Comparison of ENCODE assay signal across 22 cellular contexts in genomic region chr16:15608398-15609285, GRCh38. TPM values are rescaled to one million over a fixed set of nuclear protein-coding genes. Genes with fewer than 3 reads are reported as not detected.
DNase-seq lines count a peak whose midpoint lies in the region; ATAC-seq, FAIRE-seq and TF ChIP-seq lines count a peak whose summit lies in the region.
"Had no signal": no experiment of that assay in that cellular context is flagged by ENCODE, and none has a peak within 500 bp of the region (broad histone marks: within the 10 kb centered on the region; RNA-seq: fewer than 3 reads in every experiment).

No MANE protein-coding gene starts in this region.

- H3K27me3 Mint-ChIP-seq in memory B cell, result no peaks in the 10 kb centered on the region
- H3K27me3 Mint-ChIP-seq: activated CD4-positive, alpha-beta memory T cell treated with anti-CD3 and anti-CD28 coated beads, Interleukin-2, amount 10 ng/mL, durations not matched to agents 7 days and 5 days; IgD-negative memory B cell had no signal

- 82% methylated on average over 19 of the region's 19 CpGs for WGBS in A549 (ENCODE audit: missing lambda C conversion rate)

- H3K4me3 ChIP-seq in A549 (no peak overlapping the region), cardiac fibroblast (replicated peaks in 1 of 2; ENCODE audit: low read depth in 2 of 2, low read length in 2 of 2) (no peak overlapping the region)
- H3K4me3 ChIP-seq: skin epidermis had no signal

- POLR2A ChIA-PET in A549 (lab: Yijun Ruan, JAX), result no interaction called here

- TF ChIP-seq RAD21 in A549 (conservative IDR thresholded peaks at IDR 0.05 in 1 of 2, IDR thresholded peaks at IDR 0.05 in 1 of 2), result peak; percentile 23 to 34; a peak in 2 of 5 replicates

- CTCF ChIA-PET in A549 (lab: Yijun Ruan, JAX), result interaction anchor here (0.9 to 2.0 kb wide), 6 partner anchors 11 to 181 kb away, joined by 3 to 6 read pairs (median 3); partner anchors contain the start of gene MARF1

- no peaks in the 10 kb centered on the region for H3K9me3 Mint-ChIP-seq in memory B cell
- H3K9me3 Mint-ChIP-seq: activated CD4-positive, alpha-beta memory T cell treated with anti-CD3 and anti-CD28 coated beads, Interleukin-2, amount 10 ng/mL, durations not matched to agents 7 days and 5 days; endodermal cell; IgD-negative memory B cell had no signal

- peak overlapping the region; percentile 74 for H3K27ac Mint-ChIP-seq in memory B cell
- H3K27ac Mint-ChIP-seq: activated CD4-positive, alpha-beta memory T cell treated with anti-CD3 and anti-CD28 coated beads, Interleukin-2, amount 10 ng/mL, durations not matched to agents 7 days and 5 days; endodermal cell; IgD-negative memory B cell had no signal

- no peak for DNase-seq in A549 (ENCODE audit: low read depth in 1 of 2, low spot score in 1 of 2)
- peak; percentile 59 for DNase-seq in H4 (ENCODE audit: low spot score)
- DNase-seq in cardiac fibroblast (ENCODE audit: low read depth in 2 of 2), result peak; percentile 15 to 17
- DNase-seq in memory B cell (ENCODE audit: low spot score in 2 of 2), result no peak
- DNase-seq in NCI-H524 treated with DMSO at 0.1 percent for 48 hours (lab: John Stamatoyannopoulos, UW), result no peak
- DNase-seq in cerebellar cortex (ENCODE audit: low spot score), result no peak
- no peak for DNase-seq in SHP77 (lab: John Stamatoyannopoulos, UW)
- DNase-seq: activated CD4-positive, alpha-beta memory T cell treated with anti-CD3 and anti-CD28 coated beads, Interleukin-2, amount 10 ng/mL, durations not matched to agents 7 days and 5 days; activated T-cell treated with anti-CD3 and anti-CD28 coated beads, Interleukin-2, amount 50 U/mL, for 48 hours; AML-193; COR-L47; endodermal cell; NCI-H1930; NCI-H446; NK-92 treated with Interleukin-12 subunit alpha and Interleukin-12 subunit beta, amount 100 ng/mL, for 24 hours; stimulated activated CD4-positive, alpha-beta T cell treated with anti-CD3 and anti-CD28 coated beads, Interleukin-4, amount 100 ng/mL, for 4 hours had no signal

- TF ChIP-seq POLR2A in A549 (IDR thresholded peaks at IDR 0.05; ENCODE audit: low read length), result no peak

- H3K4me2 ChIP-seq in A549, result no peak overlapping the region

- H3K9me3 ChIP-seq in A549, result no peaks in the 10 kb centered on the region

- H3K4me1 Mint-ChIP-seq in memory B cell, result peaks cover 11% of the 10 kb centered on the region
- H3K4me1 Mint-ChIP-seq: endodermal cell had no signal

- H3K36me3 Mint-ChIP-seq in memory B cell, result peaks cover 46% of the 10 kb centered on the region

- no peak overlapping the region for H3K27ac ChIP-seq in A549
- H3K27ac ChIP-seq: RWPE1, VCaP had no signal

- no peak for TF ChIP-seq EP300 in A549 (IDR thresholded peaks at IDR 0.05)

- FAIRE-seq in A549 (lab: Jason Lieb, UNC), result no peak
- FAIRE-seq: frontal cortex had no signal

- peak; percentile 18; the same call in 1 of the 3 replicates for TF ChIP-seq CTCF in A549 (IDR thresholded peaks at IDR 0.05)
- no peak for TF ChIP-seq CTCF in cardiac fibroblast (IDR thresholded peaks at IDR 0.05; ENCODE audit: low read depth, low read length)

- ATAC-seq in A549 (no peak), memory B cell (ENCODE audit: low read depth) (no peak), HG02759 (IDR thresholded peaks at IDR 0.05; ENCODE audit: unreplicated experiment) (no peak)

- H3K4me3 Mint-ChIP-seq in memory B cell, result no peak overlapping the region
- H3K4me3 Mint-ChIP-seq: activated CD4-positive, alpha-beta memory T cell treated with anti-CD3 and anti-CD28 coated beads, Interleukin-2, amount 10 ng/mL, durations not matched to agents 7 days and 5 days; endodermal cell; IgD-negative memory B cell had no signal

- H3K4me1 ChIP-seq in A549, result 0 out of 3 replicates have a peak, but pooled peaks cover 1% of the 10 kb centered on the region

TF ChIP-seq in A549, 52 proteins besides CTCF, POLR2A, EP300 and RAD21:
- no peak for TF ChIP-seq JUNB (IDR thresholded peaks at IDR 0.05)
- no peak for TF ChIP-seq ELK1 (IDR thresholded peaks at IDR 0.05; ENCODE audit: low read depth, low read length)
- peak; percentile 18 to 24; a peak in 1 of 4 replicates for TF ChIP-seq CEBPB (IDR thresholded peaks at IDR 0.05)

RNA-seq across cellular contexts. Expression of gene MARF1, which starts 34.3 kb away (rescaled TPM):
- polyA plus RNA-seq in A549 (2011; rRNA removed) (28.2 and 40.0 TPM in 2 replicates), A549 (2017; fragmentation: RNase III; extraction: RNeasy Plus Mini Kit Qiagen cat#74134 plus additional on column Dnase treatment) (10.6 to 12.4 TPM (median 11.6 TPM) in 3 replicates)
- polyA plus RNA-seq in A549 (2012; cell fraction: cytosol; rRNA removed), result 7.2 and 8.4 TPM in 2 replicates
- polyA plus RNA-seq in A549 (2012; cell fraction: nucleus; rRNA removed), result 12.3 and 12.8 TPM in 2 replicates
- 32.4 and 40.9 TPM in 2 replicates for polyA minus RNA-seq in A549 (2011; rRNA and poly(A)+ RNA removed)
- 3.4 and 4.8 TPM in 2 replicates for total RNA-seq in H4 (2014; rRNA removed; shearing (Covaris generic))

RNA-seq across cellular contexts. Expression of gene NDE1, which starts 41.4 kb away (rescaled TPM):
- polyA plus RNA-seq in A549 (2011; rRNA removed), result 26.8 and 30.6 TPM in 2 replicates
- 23.0 and 23.7 TPM in 2 replicates for polyA plus RNA-seq in A549 (2012; cell fraction: cytosol; rRNA removed)
- 15.9 and 20.4 TPM in 2 replicates for polyA plus RNA-seq in A549 (2012; cell fraction: nucleus; rRNA removed)
- 25.8 to 27.6 TPM (median 26.4 TPM) in 3 replicates for polyA plus RNA-seq in A549 (2017; fragmentation: RNase III; extraction: RNeasy Plus Mini Kit Qiagen cat#74134 plus additional on column Dnase treatment)
- polyA minus RNA-seq in A549 (2011; rRNA and poly(A)+ RNA removed), result 23.2 and 31.4 TPM in 2 replicates
- total RNA-seq in H4 (2014; rRNA removed; shearing (Covaris generic)), result 19.7 and 20.4 TPM in 2 replicates

Comparison
In these comparisons a context has a peak if more than half of its experiments do, and no peak if none do; other contexts are left out.
1. DNase-seq: peak in H4 (single experiment) and cardiac fibroblast (2 of 2); none in A549 (0 of 2), memory B cell (0 of 2), NCI-H524 treated with DMSO at 0.1 percent for 48 hours (single experiment), cerebellar cortex (single experiment) and SHP77 (0 of 2).